38 cellular contexts compared by ENCODE assay signal in the genomic region with DNA sequence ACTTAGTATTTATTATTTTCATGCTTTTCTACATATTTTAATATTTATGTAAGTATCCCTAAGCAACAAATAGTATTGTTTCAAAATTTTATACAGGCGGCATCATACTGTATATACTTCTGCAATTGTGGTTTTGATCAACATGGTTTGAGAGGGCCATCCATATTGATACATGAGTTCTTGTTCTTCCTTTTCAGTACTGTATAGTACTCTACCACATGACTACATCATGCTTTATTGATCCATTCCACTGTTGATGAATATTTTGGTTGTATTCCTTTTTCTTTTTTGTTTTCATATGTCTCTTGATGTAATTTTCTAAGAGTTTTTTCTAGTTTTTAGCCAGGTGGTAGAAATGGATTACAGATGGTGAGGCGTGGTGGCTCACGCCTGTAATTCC.
"Had no signal": no experiment of that assay in that cellular context is flagged by ENCODE, and none has a peak within 500 bp of the region (broad histone marks: within the 10 kb centered on the region; RNA-seq: fewer than 3 reads in every experiment).

No MANE protein-coding gene starts in this region.

- H3K4me1 Mint-ChIP-seq: activated CD4-positive, alpha-beta T cell treated with anti-CD3 and anti-CD28 coated beads, Interleukin-2, amount 10 ng/mL, durations not matched to agents 7 days and 5 days; activated CD8-positive, alpha-beta memory T cell treated with anti-CD3 and anti-CD28 coated beads, Interleukin-2, amount 10 ng/mL, durations not matched to agents 7 days and 5 days; activated naive CD4-positive, alpha-beta T cell treated with anti-CD3 and anti-CD28 coated beads, Interleukin-2, amount 10 ng/mL, durations not matched to agents 7 days and 5 days; activated naive CD8-positive, alpha-beta T cell treated with anti-CD3 and anti-CD28 coated beads, Interleukin-2, amount 10 ng/mL, durations not matched to agents 7 days and 5 days; brain; central memory CD8-positive, alpha-beta T cell; WTC11 had no signal

- H3K4me3 ChIP-seq: cardiac muscle cell had no signal

- H3K4me3 Mint-ChIP-seq: activated CD4-positive, alpha-beta memory T cell treated with anti-CD3 and anti-CD28 coated beads, Interleukin-2, amount 10 ng/mL, durations not matched to agents 7 days and 5 days; activated CD4-positive, alpha-beta T cell treated with anti-CD3 and anti-CD28 coated beads for 36 hours; activated CD4-positive, alpha-beta T cell treated with anti-CD3 and anti-CD28 coated beads, Interleukin-2, amount 10 ng/mL, durations not matched to agents 7 days and 5 days; activated CD8-positive, alpha-beta memory T cell treated with anti-CD3 and anti-CD28 coated beads, Interleukin-2, amount 10 ng/mL, durations not matched to agents 7 days and 5 days; activated CD8-positive, alpha-beta T cell treated with anti-CD3 and anti-CD28 coated beads, Interleukin-2, amount 10 ng/mL, durations not matched to agents 7 days and 5 days; activated naive CD4-positive, alpha-beta T cell treated with anti-CD3 and anti-CD28 coated beads, Interleukin-2, amount 10 ng/mL, durations not matched to agents 7 days and 5 days; activated naive CD4-positive, alpha-beta T cell treated with anti-CD3 and anti-CD28 coated beads, Interleukin-2, amount 50 U/mL, for 24 hours; activated naive CD8-positive, alpha-beta T cell; activated naive CD8-positive, alpha-beta T cell treated with anti-CD3 and anti-CD28 coated beads, Interleukin-2, amount 10 ng/mL, durations not matched to agents 7 days and 5 days; activated naive CD8-positive, alpha-beta T cell treated with anti-CD3 and anti-CD28 coated beads, Interleukin-2, amount 50 U/mL, for 24 hours; activated T-cell treated with anti-CD3 and anti-CD28 coated beads, Interleukin-2, amount 50 U/mL, for 24 hours; brain; central memory CD8-positive, alpha-beta T cell; T-helper 1 cell treated with Interleukin-12 subunit alpha and Interleukin-12 subunit beta and Interleukin-4 antibody, amounts not matched to agents 30 μg/mL and 1 μg/mL, for 36 hours; T-helper 2 cell treated with Interferon-gamma antibody and Interleukin-4, amounts not matched to agents 5 μg/mL and 100 μg/mL, for 36 hours; WTC11 had no signal

- H3K36me3 Mint-ChIP-seq: activated CD8-positive, alpha-beta memory T cell treated with anti-CD3 and anti-CD28 coated beads, Interleukin-2, amount 10 ng/mL, durations not matched to agents 7 days and 5 days; activated naive CD4-positive, alpha-beta T cell treated with anti-CD3 and anti-CD28 coated beads, Interleukin-2, amount 10 ng/mL, durations not matched to agents 7 days and 5 days; activated naive CD8-positive, alpha-beta T cell treated with anti-CD3 and anti-CD28 coated beads, Interleukin-2, amount 10 ng/mL, durations not matched to agents 7 days and 5 days; brain; WTC11 had no signal

- DNase-seq: activated CD4-positive, alpha-beta memory T cell treated with anti-CD3 and anti-CD28 coated beads, Interleukin-2, amount 10 ng/mL, durations not matched to agents 7 days and 5 days; activated CD4-positive, alpha-beta T cell treated with anti-CD3 and anti-CD28 coated beads for 1 hour; activated CD4-positive, alpha-beta T cell treated with anti-CD3 and anti-CD28 coated beads for 36 hours; activated CD4-positive, alpha-beta T cell treated with anti-CD3 and anti-CD28 coated beads for 48 hours; activated CD4-positive, alpha-beta T cell treated with anti-CD3 and anti-CD28 coated beads, Interleukin-2, amount 10 ng/mL, durations not matched to agents 7 days and 5 days; activated CD4-positive, alpha-beta T cell treated with anti-CD3 and anti-CD28 coated beads, Interleukin-2, amount 50 U/mL, for 48 hours; activated CD4-positive, CD25-positive, alpha-beta regulatory T cell; activated CD8-positive, alpha-beta memory T cell treated with anti-CD3 and anti-CD28 coated beads for 24 hours; activated CD8-positive, alpha-beta memory T cell treated with anti-CD3 and anti-CD28 coated beads, Interleukin-2, amount 10 ng/mL, durations not matched to agents 7 days and 5 days; activated CD8-positive, alpha-beta memory T cell treated with anti-CD3 and anti-CD28 coated beads, Interleukin-2, amount 50 U/mL, for 48 hours; activated CD8-positive, alpha-beta T cell treated with anti-CD3 and anti-CD28 coated beads, Interleukin-2, amount 10 ng/mL, durations not matched to agents 7 days and 5 days; activated effector memory CD4-positive, alpha-beta T cell treated with Interleukin-2 at 50 U/mL for 16 hours; activated gamma-delta T cell; activated naive CD4-positive, alpha-beta T cell treated with anti-CD3 and anti-CD28 coated beads, Interleukin-2, amount 10 ng/mL, durations not matched to agents 7 days and 5 days; activated naive CD4-positive, alpha-beta T cell treated with Interleukin-2 at 50 U/mL for 16 hours; activated naive CD8-positive, alpha-beta T cell treated with anti-CD3 and anti-CD28 coated beads, Interleukin-2, amount 10 ng/mL, durations not matched to agents 7 days and 5 days; activated naive CD8-positive, alpha-beta T cell treated with anti-CD3 and anti-CD28 coated beads, Interleukin-2, amount 50 U/mL, for 24 hours; activated T-cell treated with anti-CD3 and anti-CD28 coated beads, Interleukin-2, amount 50 U/mL, for 24 hours; activated T-cell treated with anti-CD3 and anti-CD28 coated beads, Interleukin-2, amount 50 U/mL, for 48 hours; amygdala; anterior cingulate cortex; caudate nucleus; cerebellar nuclear complex; T-helper 1 cell; T-helper 2 cell; T-helper 9 cell had no signal

- H3K27ac ChIP-seq: cardiac muscle cell, VCaP had no signal

- H3K9me3 Mint-ChIP-seq: activated CD4-positive, alpha-beta memory T cell treated with anti-CD3 and anti-CD28 coated beads, Interleukin-2, amount 10 ng/mL, durations not matched to agents 7 days and 5 days; activated naive CD4-positive, alpha-beta T cell treated with anti-CD3 and anti-CD28 coated beads, Interleukin-2, amount 10 ng/mL, durations not matched to agents 7 days and 5 days; activated naive CD8-positive, alpha-beta T cell treated with anti-CD3 and anti-CD28 coated beads, Interleukin-2, amount 10 ng/mL, durations not matched to agents 7 days and 5 days; activated T-cell treated with anti-CD3 and anti-CD28 coated beads, Interleukin-2, amount 50 U/mL, for 24 hours; activated T-helper 2 cell treated with anti-CD3 and anti-CD28 coated beads, Interferon-gamma antibody, Interleukin-2, Interleukin-4, amounts not matched to agents 10 μg/mL and 5 μg/mL and 100 μg/mL, durations not matched to agents 14 hours and 24 hours and 36 hours; brain; central memory CD8-positive, alpha-beta T cell; T-helper 1 cell treated with Interleukin-12 subunit alpha and Interleukin-12 subunit beta and Interleukin-4 antibody, amounts not matched to agents 30 μg/mL and 1 μg/mL, for 36 hours had no signal

- H3K27ac Mint-ChIP-seq: activated CD4-positive, alpha-beta memory T cell treated with anti-CD3 and anti-CD28 coated beads, Interleukin-2, amount 10 ng/mL, durations not matched to agents 7 days and 5 days; activated CD4-positive, alpha-beta T cell treated with anti-CD3 and anti-CD28 coated beads for 36 hours; activated CD4-positive, alpha-beta T cell treated with anti-CD3 and anti-CD28 coated beads, Interleukin-2, amount 10 ng/mL, durations not matched to agents 7 days and 5 days; activated CD8-positive, alpha-beta memory T cell treated with anti-CD3 and anti-CD28 coated beads, Interleukin-2, amount 10 ng/mL, durations not matched to agents 7 days and 5 days; activated CD8-positive, alpha-beta T cell treated with anti-CD3 and anti-CD28 coated beads, Interleukin-2, amount 10 ng/mL, durations not matched to agents 7 days and 5 days; activated naive CD4-positive, alpha-beta T cell treated with anti-CD3 and anti-CD28 coated beads, Interleukin-2, amount 10 ng/mL, durations not matched to agents 7 days and 5 days; activated naive CD4-positive, alpha-beta T cell treated with anti-CD3 and anti-CD28 coated beads, Interleukin-2, amount 50 U/mL, for 24 hours; activated naive CD8-positive, alpha-beta T cell; activated naive CD8-positive, alpha-beta T cell treated with anti-CD3 and anti-CD28 coated beads, Interleukin-2, amount 10 ng/mL, durations not matched to agents 7 days and 5 days; activated naive CD8-positive, alpha-beta T cell treated with anti-CD3 and anti-CD28 coated beads, Interleukin-2, amount 50 U/mL, for 24 hours; activated T-cell treated with anti-CD3 and anti-CD28 coated beads, Interleukin-2, amount 50 U/mL, for 24 hours; activated T-helper 2 cell treated with anti-CD3 and anti-CD28 coated beads, Interferon-gamma antibody, Interleukin-2, Interleukin-4, amounts not matched to agents 10 μg/mL and 5 μg/mL and 100 μg/mL, durations not matched to agents 14 hours and 24 hours and 36 hours; brain; T-helper 1 cell treated with Interleukin-12 subunit alpha and Interleukin-12 subunit beta and Interleukin-4 antibody, amounts not matched to agents 30 μg/mL and 1 μg/mL, for 36 hours; T-helper 2 cell treated with Interferon-gamma antibody and Interleukin-4, amounts not matched to agents 5 μg/mL and 100 μg/mL, for 36 hours; WTC11 had no signal

- H3K36me3 ChIP-seq: cardiac muscle cell had no signal

- H3K27me3 ChIP-seq: cardiac muscle cell had no signal

- H3K27me3 Mint-ChIP-seq: activated CD4-positive, alpha-beta memory T cell treated with anti-CD3 and anti-CD28 coated beads, Interleukin-2, amount 10 ng/mL, durations not matched to agents 7 days and 5 days; activated CD4-positive, alpha-beta T cell treated with anti-CD3 and anti-CD28 coated beads for 36 hours; activated CD4-positive, alpha-beta T cell treated with anti-CD3 and anti-CD28 coated beads, Interleukin-2, amount 10 ng/mL, durations not matched to agents 7 days and 5 days; activated CD8-positive, alpha-beta memory T cell treated with anti-CD3 and anti-CD28 coated beads, Interleukin-2, amount 10 ng/mL, durations not matched to agents 7 days and 5 days; activated naive CD4-positive, alpha-beta T cell treated with anti-CD3 and anti-CD28 coated beads, Interleukin-2, amount 10 ng/mL, durations not matched to agents 7 days and 5 days; activated naive CD4-positive, alpha-beta T cell treated with anti-CD3 and anti-CD28 coated beads, Interleukin-2, amount 50 U/mL, for 24 hours; activated naive CD8-positive, alpha-beta T cell; activated naive CD8-positive, alpha-beta T cell treated with anti-CD3 and anti-CD28 coated beads, Interleukin-2, amount 10 ng/mL, durations not matched to agents 7 days and 5 days; activated naive CD8-positive, alpha-beta T cell treated with anti-CD3 and anti-CD28 coated beads, Interleukin-2, amount 50 U/mL, for 24 hours; activated T-cell treated with anti-CD3 and anti-CD28 coated beads, Interleukin-2, amount 50 U/mL, for 24 hours; brain; central memory CD8-positive, alpha-beta T cell had no signal

- FAIRE-seq: bronchial epithelial cell, TTC549 had no signal
